11 cellular contexts compared by ENCODE assay signal in the genomic region with DNA sequence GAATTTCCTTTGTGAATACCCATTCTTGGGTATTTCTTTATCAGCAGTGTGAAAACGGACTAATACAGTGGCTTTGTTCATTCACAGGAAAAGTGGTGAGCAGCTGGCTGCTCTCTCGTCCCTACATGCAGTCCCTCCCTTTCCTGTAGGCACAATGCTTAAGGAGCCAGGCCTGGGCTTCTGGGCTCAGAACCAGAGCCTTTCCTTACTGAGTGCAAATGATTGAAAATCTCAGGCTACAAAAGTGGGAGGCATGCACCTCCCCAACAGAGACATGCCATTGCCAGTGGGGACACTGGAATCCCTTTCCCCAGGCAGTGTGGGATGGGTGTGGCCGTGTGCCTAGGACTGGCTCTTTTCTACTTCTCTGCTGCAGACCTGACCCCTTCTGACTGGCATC.
DNase-seq lines count a peak whose midpoint lies in the region; ATAC-seq and TF ChIP-seq lines count a peak whose summit lies in the region.
"Had no signal": no experiment of that assay in that cellular context is flagged by ENCODE, and none has a peak within 500 bp of the region (broad histone marks: within the 10 kb centered on the region; RNA-seq: fewer than 3 reads in every experiment).

No MANE protein-coding gene starts in this region.

- 59 to 67% (median 63%) methylated on average over 3 of the region's 3 CpGs for WGBS in heart left ventricle, 4 donors

- DNase-seq in heart left ventricle, result peak in 2 of 5 donors; percentile 48 to 67
- no peak for DNase-seq in Right ventricle myocardium inferior (ENCODE audit: missing footprints)
- DNase-seq in left ventricle myocardium inferior, result no peak
- DNase-seq in uterus, result no peak
- DNase-seq in NCI-H1092 treated with DMSO at 0.1 percent for 48 hours (lab: John Stamatoyannopoulos, UW), result no peak
- DNase-seq: activated CD4-positive, alpha-beta T cell treated with anti-CD3 and anti-CD28 coated beads, Interleukin-2, amount 50 U/mL, for 1 hour; COR-L47 had no signal

- peak overlapping the region; percentile 71 to 92 (median 88) for H3K27ac ChIP-seq in heart left ventricle
- H3K27ac ChIP-seq in left ventricle myocardium inferior (replicated peaks), result peak overlapping the region; percentile 92
- H3K27ac ChIP-seq in parathyroid adenoma, result peak overlapping the region; percentile 16
- peak overlapping the region; percentile 90 to 93 for H3K27ac ChIP-seq in uterus

- no peaks in the 10 kb centered on the region for H3K36me3 ChIP-seq in heart left ventricle
- no peaks in the 10 kb centered on the region for H3K36me3 ChIP-seq in left ventricle myocardium inferior
- no peaks in the 10 kb centered on the region for H3K36me3 ChIP-seq in parathyroid adenoma (ENCODE audit: control insufficient read depth, insufficient read depth, low read length)
- no peaks in the 10 kb centered on the region for H3K36me3 ChIP-seq in uterus

- H3K79me2 ChIP-seq in parathyroid adenoma, result no peaks in the 10 kb centered on the region

- H3K27me3 ChIP-seq in heart left ventricle (no peaks in the 10 kb centered on the region), left ventricle myocardium inferior (ENCODE audit: low read depth) (no peaks in the 10 kb centered on the region), parathyroid adenoma (ENCODE audit: control insufficient read depth, insufficient read depth, low read length) (no peaks in the 10 kb centered on the region), uterus (no peaks in the 10 kb centered on the region)

- intact Hi-C loops in heart left ventricle (cut with DNase I) (loop anchor here in 1 of 10 donors (2.0 kb wide), 1 partner anchor 21 kb away; no protein-coding TSS in a partner anchor), Right ventricle myocardium inferior (cut with DNase I) (no loop called here), left ventricle myocardium inferior (cut with micrococcal nuclease) (no loop called here), uterus (cut with DNase I; ENCODE audit: low total_unique reads) (loop anchor here (5.0 kb wide), 1 partner anchor 42 kb away; no protein-coding TSS in a partner anchor)

- H3K9me3 ChIP-seq in heart left ventricle (peaks cover 0 to 10% (median 0%) of the 10 kb centered on the region in 12 donors), left ventricle myocardium inferior (replicated peaks) (no peaks in the 10 kb centered on the region), parathyroid adenoma (ENCODE audit: control insufficient read depth, low read length) (no peaks in the 10 kb centered on the region), uterus (no peaks in the 10 kb centered on the region)

- peak; percentile 7 to 65 (median 29) for ATAC-seq in heart left ventricle
- ATAC-seq in Right ventricle myocardium inferior, result no peak
- ATAC-seq in HG03460 (IDR thresholded peaks at IDR 0.05; ENCODE audit: unreplicated experiment), result no peak
- ATAC-seq in HG02885 (IDR thresholded peaks at IDR 0.05; ENCODE audit: poor library complexity, unreplicated experiment), result no peak
- ATAC-seq: Panc1 had no signal

- TF ChIP-seq CTCF in heart left ventricle (IDR thresholded peaks at IDR 0.05), result no peak
- no peak for TF ChIP-seq CTCF in left ventricle myocardium inferior (IDR thresholded peaks at IDR 0.05; ENCODE audit: borderline replicate concordance)
- no peak for TF ChIP-seq CTCF in parathyroid adenoma (IDR thresholded peaks at IDR 0.05)
- no peak for TF ChIP-seq CTCF in uterus (IDR thresholded peaks at IDR 0.05)

- H3K9ac ChIP-seq in parathyroid adenoma, result no peak overlapping the region

- TF ChIP-seq POLR2A in heart left ventricle (IDR thresholded peaks at IDR 0.05), result no peak
- TF ChIP-seq POLR2A in uterus (IDR thresholded peaks at IDR 0.05), result no peak

- no peak overlapping the region for H3K4me2 ChIP-seq in parathyroid adenoma (ENCODE audit: low read length)

- H3K4me1 ChIP-seq in heart left ventricle (peaks cover 10 to 49% (median 36%) of the 10 kb centered on the region in 12 donors), left ventricle myocardium inferior (peaks cover 55% of the 10 kb centered on the region), parathyroid adenoma (peaks cover 10% of the 10 kb centered on the region), uterus (peaks cover 33 to 38% of the 10 kb centered on the region in 2 donors)

- no peak overlapping the region for H2AFZ ChIP-seq in parathyroid adenoma

- H3K4me3 ChIP-seq in heart left ventricle (no peak overlapping the region), left ventricle myocardium inferior (no peak overlapping the region), parathyroid adenoma (ENCODE audit: low read depth, low read length) (no peak overlapping the region), uterus (no peak overlapping the region)

Comparison
In these comparisons a context has a peak if more than half of its experiments do, and no peak if none do; other contexts are left out.
1. ATAC-seq: peak in heart left ventricle (4 of 4); none in Right ventricle myocardium inferior (single experiment), HG03460 (single experiment) and HG02885 (single experiment).
2. H3K27ac ChIP-seq: peak in every context shown above with its lines; median percentile 92 in left ventricle myocardium inferior; 92 in uterus; 88 in heart left ventricle; 16 in parathyroid adenoma.